ENCODE assay signal across 8 cellular contexts in the genomic region with DNA sequence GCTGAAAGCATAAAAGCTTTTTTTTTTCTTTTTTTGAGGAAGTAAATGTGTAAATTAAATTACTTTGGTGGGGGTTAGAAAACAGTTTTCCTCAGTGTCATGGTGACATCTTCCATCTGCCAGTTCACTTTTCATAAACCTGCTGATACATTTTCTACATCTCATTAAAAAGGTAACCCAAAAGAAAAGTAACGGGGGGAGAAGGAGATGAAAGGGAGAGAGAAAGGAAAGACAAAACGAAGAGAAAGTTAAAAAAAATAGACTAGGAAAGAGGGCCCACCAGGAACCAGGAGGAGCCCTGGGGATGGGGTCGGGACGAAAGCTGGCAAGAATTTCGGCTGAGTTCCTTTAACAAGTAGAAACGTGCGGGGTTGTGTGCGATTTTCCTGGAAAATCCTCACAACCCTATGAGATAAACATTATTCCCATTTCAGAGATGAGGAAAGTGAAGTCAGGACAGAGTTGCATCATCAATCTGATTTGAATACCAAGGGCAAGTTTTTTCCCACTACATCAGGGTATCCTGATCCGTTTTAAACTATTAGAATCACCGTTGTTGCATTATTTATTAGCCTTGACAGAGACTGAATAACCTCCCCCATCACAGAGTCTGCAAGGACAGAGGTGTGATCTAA. TPM values are rescaled to one million over a fixed set of nuclear protein-coding genes. Genes with fewer than 3 reads are reported as not detected.
DNase-seq lines count a peak whose midpoint lies in the region; ATAC-seq and TF ChIP-seq lines count a peak whose summit lies in the region.

No MANE protein-coding gene starts in this region.

- WGBS in esophagus, 2 donors = 87 to 91% methylated on average over 10 of the region's 10 CpGs

- H3K79me2 ChIP-seq in PC-3 (ENCODE audit: low read length) = no peaks in the 10 kb centered on the region

- H3K9me3 ChIP-seq in BE2C = no peaks in the 10 kb centered on the region
- H3K9me3 ChIP-seq in PC-3 (ENCODE audit: low read length) = no peaks in the 10 kb centered on the region
- no peaks in the 10 kb centered on the region for H3K9me3 ChIP-seq in esophagus (ENCODE audit: control insufficient read depth in 2 of 2, insufficient read depth in 1 of 2, low read depth in 1 of 2, low read length in 1 of 2)
- H3K9me3 ChIP-seq in neuron (ENCODE audit: low read length) = no peaks in the 10 kb centered on the region

- H3K9me2 ChIP-seq in PC-3 (replicated peaks; ENCODE audit: low read length) = no peaks in the 10 kb centered on the region

- CTCF ChIA-PET in PC-3 (lab: Charles Lee) = no interaction called here

- no peaks in the 10 kb centered on the region for H3K36me3 ChIP-seq in BE2C
- H3K36me3 ChIP-seq in PC-3 (ENCODE audit: low read depth, low read length) = no peaks in the 10 kb centered on the region
- H3K36me3 ChIP-seq in esophagus (ENCODE audit: control insufficient read depth in 2 of 2, insufficient read depth in 2 of 2, low read length in 1 of 2) = no peaks in the 10 kb centered on the region
- H3K36me3 ChIP-seq in neuron (ENCODE audit: insufficient read depth, low read length) = no peaks in the 10 kb centered on the region

- H3K27me3 ChIP-seq in BE2C (no peaks in the 10 kb centered on the region), PC-3 (ENCODE audit: low read length) (no peaks in the 10 kb centered on the region), esophagus (ENCODE audit: control insufficient read depth in 1 of 2, insufficient read depth in 2 of 2, low read length in 2 of 2) (no peaks in the 10 kb centered on the region), neuron (ENCODE audit: insufficient read depth, low read length) (no peaks in the 10 kb centered on the region)

- POLR2A ChIA-PET in PC-3 (lab: Charles Lee; ENCODE audit: unreplicated experiment) = no interaction called here

- ATAC-seq in PC-3 (no peak), HG03097 (IDR thresholded peaks at IDR 0.05; ENCODE audit: low FRiP score, unreplicated experiment) (no peak)

- no TSS peak for BruUV-seq in PC-3 (replicated peaks; lab: Mats Ljungman, UMichigan)

- TF ChIP-seq CTCF in BE2C (IDR thresholded peaks at IDR 0.05; ENCODE audit: low read depth, low read length) = no peak
- TF ChIP-seq CTCF in PC-3 (conservative IDR thresholded peaks at IDR 0.05; ENCODE audit: low read depth, low read length) = no peak

- DNase-seq in BE2C (no peak), PC-3 (no peak), CD1c-positive myeloid dendritic cell (ENCODE audit: extremely low spot score) (no peak), SKM-1 (lab: John Stamatoyannopoulos, UW; ENCODE audit: unreplicated experiment) (no peak)
- no peak for DNase-seq in stimulated activated CD4-positive, alpha-beta T cell treated with anti-CD3 and anti-CD28 coated beads, Interleukin-4, amount 100 ng/mL, for 4 hours

- H3K4me2 ChIP-seq in PC-3 (ENCODE audit: low read length) = peak overlapping the region; percentile 84

- no peak overlapping the region for H3K9ac ChIP-seq in PC-3 (ENCODE audit: low read length)

- no peaks in the 10 kb centered on the region for H3F3A ChIP-seq in PC-3 (ENCODE audit: low read length, unreplicated experiment)

- H3K4me3 ChIP-seq in BE2C (ENCODE audit: low read depth, low read length) (peak overlapping the region; percentile 58), PC-3 (ENCODE audit: low read length) (peak overlapping the region; percentile 70), esophagus (ENCODE audit: low read depth in 1 of 2, low read length in 2 of 2) (peak overlapping the region; percentile 50 to 59), neuron (ENCODE audit: low read length) (peak overlapping the region; percentile 31)

- peak overlapping the region; percentile 81 for H2AFZ ChIP-seq in PC-3 (ENCODE audit: low read length)
- no peak overlapping the region for H2AFZ ChIP-seq in neuron (ENCODE audit: low read depth, low read length)

- H3K4me1 ChIP-seq in BE2C = no peaks in the 10 kb centered on the region
- peaks cover 18% of the 10 kb centered on the region for H3K4me1 ChIP-seq in PC-3 (ENCODE audit: insufficient read depth, low read length)
- no peaks in the 10 kb centered on the region for H3K4me1 ChIP-seq in esophagus (ENCODE audit: control insufficient read depth in 2 of 2, insufficient read depth in 2 of 2, low read length in 1 of 2)
- peaks cover 10% of the 10 kb centered on the region for H3K4me1 ChIP-seq in neuron (ENCODE audit: insufficient read depth, low read length)

- no peaks in the 10 kb centered on the region for H4K20me1 ChIP-seq in PC-3 (ENCODE audit: low read length)

- H3K27ac ChIP-seq in PC-3 (ENCODE audit: low read length) (no peak overlapping the region), esophagus (ENCODE audit: low read depth in 2 of 2, low read length in 1 of 2) (no peak overlapping the region)

- intact Hi-C loops in PC-3 (cut with micrococcal nuclease) = no loop called here

RNA-seq across cellular contexts. Expression of gene TPD52L1, which starts 53.4 kb away (rescaled TPM):
- not detected for polyA plus RNA-seq in BE2C (2012; ENCODE audit: insufficient read depth, insufficient read length, low read depth)
- 39.4 and 41.4 TPM in 2 replicates for total RNA-seq in PC-3 (2014; rRNA removed)
- 100 to 1,000 TPM; 154 to 245 TPM for polyA plus RNA-seq in esophagus
